Comparison of ENCODE assay signal across 10 cellular contexts in genomic region chr9:84397822-84398221, GRCh38. TPM values are rescaled to one million over a fixed set of nuclear protein-coding genes. Genes with fewer than 3 reads are reported as not detected.
A peak's percentile ranks its signal among the peaks of the same experiment; 100 is the strongest.
DNase-seq lines count a peak whose midpoint lies in the region; ATAC-seq and TF ChIP-seq lines count a peak whose summit lies in the region.
"Had no signal": no experiment of that assay in that cellular context is flagged by ENCODE, and none has a peak within 500 bp of the region (broad histone marks: within the 10 kb centered on the region; RNA-seq: fewer than 3 reads in every experiment).

No MANE protein-coding gene starts in this region.

- no peak overlapping the region for H3K4me3 ChIP-seq in AG09309 (ENCODE audit: control insufficient read depth, low read depth, low read length)
- no peak overlapping the region for H3K4me3 ChIP-seq in astrocyte of the spinal cord (ENCODE audit: low read depth, low read length)

- no peak for ATAC-seq in GM18498 (IDR thresholded peaks at IDR 0.05; ENCODE audit: unreplicated experiment)

- TF ChIP-seq CTCF in AG09309 (IDR thresholded peaks at IDR 0.05; ENCODE audit: control insufficient read depth, insufficient read depth, low read depth, low read length, missing control alignments) = no peak
- TF ChIP-seq CTCF in astrocyte of the spinal cord (IDR thresholded peaks at IDR 0.05; ENCODE audit: low read depth, low read length) = no peak
- no peak for TF ChIP-seq CTCF in GM20000 (IDR thresholded peaks at IDR 0.05; ENCODE audit: extremely low read depth, missing control alignments)

- peak; percentile 44 for DNase-seq in AG09309 (ENCODE audit: low read depth)
- peak; percentile 78 for DNase-seq in HS-5 (ENCODE audit: low read depth)
- peak; percentile 67 for DNase-seq in astrocyte of the spinal cord (ENCODE audit: low read depth, low spot score)
- DNase-seq in iris pigment epithelial cell (ENCODE audit: low read depth) = peak; percentile 69
- DNase-seq in cerebellum (ENCODE audit: low spot score) = no peak
- DNase-seq in GM20000 (ENCODE audit: low spot score) = no peak
- DNase-seq in activated CD4-positive, alpha-beta T cell treated with anti-CD3 and anti-CD28 coated beads for 48 hours = no peak

- in situ Hi-C loops in astrocyte of the spinal cord (cut with HindIII; ENCODE audit: low sequenced_read_pairs) = no loop called here

RNA-seq across cellular contexts. Expression of gene SLC28A3, which starts 57.3 kb away (rescaled TPM):
- total RNA-seq in cerebellum = 0.09 TPM
- total RNA-seq: activated CD8-positive, alpha-beta T cell treated with anti-CD3 and anti-CD28 coated beads, Interleukin-2, amount 10 ng/mL, durations not matched to agents 7 days and 5 days; CD4-positive, alpha-beta T cell had no signal

Comparison
In these comparisons a context has a peak if more than half of its experiments do, and no peak if none do; other contexts are left out.
1. DNase-seq: peak in AG09309 (single experiment), HS-5 (single experiment), astrocyte of the spinal cord (single experiment) and iris pigment epithelial cell (single experiment); none in cerebellum (single experiment), GM20000 (single experiment) and activated CD4-positive, alpha-beta T cell treated with anti-CD3 and anti-CD28 coated beads for 48 hours (single experiment).